27 cellular contexts compared by ENCODE assay signal in the genomic region with DNA sequence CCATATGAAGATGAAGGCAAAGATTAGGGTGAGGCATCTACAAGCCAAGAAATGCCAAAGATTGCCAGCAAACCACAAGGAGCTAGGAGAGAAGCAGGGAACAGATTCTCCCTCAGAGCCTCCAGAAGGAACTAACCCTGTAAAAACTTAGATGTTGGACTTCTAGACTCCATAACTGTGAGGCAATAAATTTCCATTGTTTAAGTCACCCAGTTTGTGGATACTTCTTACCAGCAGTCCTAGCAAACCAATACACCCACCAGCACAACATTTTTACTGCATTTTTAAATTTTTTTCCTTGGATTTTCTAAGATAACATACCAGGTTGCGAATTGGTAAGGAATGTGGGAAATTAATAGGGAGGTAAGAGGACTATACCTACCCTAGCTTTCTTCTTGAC.
"Had no signal": no experiment of that assay in that cellular context is flagged by ENCODE, and none has a peak within 500 bp of the region (broad histone marks: within the 10 kb centered on the region; RNA-seq: fewer than 3 reads in every experiment).

No MANE protein-coding gene starts in this region.

- DNase-seq: stimulated activated CD4-positive, alpha-beta T cell treated with anti-CD3 and anti-CD28 coated beads, Interleukin-2, amount 100 ng/mL, for 48 hours; stimulated activated CD4-positive, alpha-beta T cell treated with anti-CD3 and anti-CD28 coated beads, Interleukin-4, amount 100 ng/mL, for 1 hour; stimulated activated CD4-positive, alpha-beta T cell treated with anti-CD3 and anti-CD28 coated beads, Interleukin-4, amount 100 ng/mL, for 24 hours; stimulated activated CD4-positive, alpha-beta T cell treated with anti-CD3 and anti-CD28 coated beads, Interleukin-4, amount 100 ng/mL, for 4 hours; stimulated activated CD8-positive, alpha-beta memory T cell treated with anti-CD3 and anti-CD28 coated beads, Interleukin-4, amount 100 ng/mL, for 48 hours; stimulated activated naive B cell treated with anti-CD40 and anti-IgM and Interleukin-4, amounts not matched to agents 10 μg/mL and 1 μg/mL and 100 μg/mL, for 72 hours; stimulated activated naive CD4-positive, alpha-beta T cell; stimulated activated naive CD4-positive, alpha-beta T cell treated with Interleukin-2 at 50 U/mL for 16 hours; stimulated activated naive CD8-positive, alpha-beta T cell treated with anti-CD3 and anti-CD28 coated beads, Interleukin-15, amount 100 ng/mL, for 72 hours; stimulated activated naive CD8-positive, alpha-beta T cell treated with anti-CD3 and anti-CD28 coated beads, Interleukin-15, Interleukin-2, amounts not matched to agents 100 U/mL and 50 U/mL, for 24 hours; stomach; substantia nigra; testis; thyroid gland; tibial artery; transverse colon; upper lobe of left lung; upper lobe of right lung; uterus had no signal

- H3K27ac Mint-ChIP-seq: stimulated activated effector memory CD8-positive, alpha-beta T cell treated with anti-CD3 and anti-CD28 coated beads, Interleukin-12 subunit alpha, Interleukin-12 subunit beta, amount 100 ng/mL, for 72 hours; stimulated activated memory B cell treated with anti-CD40 and anti-IgM and Interleukin-4, amounts not matched to agents 10 μg/mL and 1 μg/mL and 100 μg/mL, for 72 hours; stimulated activated naive B cell treated with anti-CD40 and anti-IgM and Interleukin-4, amounts not matched to agents 10 μg/mL and 1 μg/mL and 100 μg/mL, for 72 hours; stimulated activated naive CD8-positive, alpha-beta T cell treated with anti-CD3 and anti-CD28 coated beads, Interleukin-15, amount 100 ng/mL, for 72 hours; stimulated activated naive CD8-positive, alpha-beta T cell treated with anti-CD3 and anti-CD28 coated beads, Interleukin-15, Interleukin-2, amounts not matched to agents 100 ng/mL and 50 ng/mL, for 24 hours; type B pancreatic cell had no signal

- H3K9me3 Mint-ChIP-seq: stimulated activated effector memory CD8-positive, alpha-beta T cell treated with anti-CD3 and anti-CD28 coated beads, Interleukin-12 subunit alpha, Interleukin-12 subunit beta, amount 100 ng/mL, for 72 hours; stimulated activated naive CD8-positive, alpha-beta T cell treated with anti-CD3 and anti-CD28 coated beads, Interleukin-15, amount 100 ng/mL, for 72 hours; stimulated activated naive CD8-positive, alpha-beta T cell treated with anti-CD3 and anti-CD28 coated beads, Interleukin-15, Interleukin-2, amounts not matched to agents 100 ng/mL and 50 ng/mL, for 24 hours had no signal

- H3K4me1 ChIP-seq: stomach, suprapubic skin, testis, thyroid gland, tibial artery, transverse colon, upper lobe of left lung, upper lobe of right lung, uterus, vagina had no signal

- H3K27ac ChIP-seq: stomach, suprapubic skin, testis, thoracic aorta, thyroid gland, tibial artery, tibial nerve, transverse colon, upper lobe of left lung, upper lobe of right lung, uterus, vagina had no signal

- H3K27me3 Mint-ChIP-seq: stimulated activated memory B cell treated with anti-CD40 and anti-IgM and Interleukin-4, amounts not matched to agents 10 μg/mL and 1 μg/mL and 100 μg/mL, for 72 hours; stimulated activated naive CD8-positive, alpha-beta T cell treated with anti-CD3 and anti-CD28 coated beads, Interleukin-15, amount 100 ng/mL, for 72 hours; stimulated activated naive CD8-positive, alpha-beta T cell treated with anti-CD3 and anti-CD28 coated beads, Interleukin-15, Interleukin-2, amounts not matched to agents 100 ng/mL and 50 ng/mL, for 24 hours had no signal

- H3K36me3 Mint-ChIP-seq: stimulated activated effector memory CD8-positive, alpha-beta T cell treated with anti-CD3 and anti-CD28 coated beads, Interleukin-12 subunit alpha, Interleukin-12 subunit beta, amount 100 ng/mL, for 72 hours; stimulated activated memory B cell treated with anti-CD40 and anti-IgM and Interleukin-4, amounts not matched to agents 10 μg/mL and 1 μg/mL and 100 μg/mL, for 72 hours; stimulated activated naive B cell treated with anti-CD40 and anti-IgM and Interleukin-4, amounts not matched to agents 10 μg/mL and 1 μg/mL and 100 μg/mL, for 72 hours had no signal

- H3K36me3 ChIP-seq: stomach, suprapubic skin, thoracic aorta, thyroid gland, tibial artery, tibial nerve, transverse colon, upper lobe of left lung, upper lobe of right lung, uterus, vagina had no signal

- H3K4me1 Mint-ChIP-seq: stimulated activated effector memory CD8-positive, alpha-beta T cell treated with anti-CD3 and anti-CD28 coated beads, Interleukin-12 subunit alpha, Interleukin-12 subunit beta, amount 100 ng/mL, for 72 hours; stimulated activated memory B cell treated with anti-CD40 and anti-IgM and Interleukin-4, amounts not matched to agents 10 μg/mL and 1 μg/mL and 100 μg/mL, for 72 hours; stimulated activated naive B cell treated with anti-CD40 and anti-IgM and Interleukin-4, amounts not matched to agents 10 μg/mL and 1 μg/mL and 100 μg/mL, for 72 hours; stimulated activated naive CD8-positive, alpha-beta T cell treated with anti-CD3 and anti-CD28 coated beads, Interleukin-15, amount 100 ng/mL, for 72 hours had no signal

- H3K4me3 ChIP-seq: stomach, suprapubic skin, testis, thoracic aorta, thyroid gland, tibial artery, tibial nerve, transverse colon, upper lobe of left lung, upper lobe of right lung, uterus, vagina had no signal

- H3K27me3 ChIP-seq: suprapubic skin, testis, thyroid gland, tibial artery, tibial nerve, transverse colon, upper lobe of left lung, upper lobe of right lung, uterus, vagina had no signal

- H3K9me3 ChIP-seq: suprapubic skin, testis, thoracic aorta, thyroid gland, transverse colon, upper lobe of left lung, upper lobe of right lung, uterus, vagina had no signal

- ATAC-seq: stimulated activated effector memory CD8-positive, alpha-beta T cell treated with anti-CD3 and anti-CD28 coated beads, Interleukin-12 subunit alpha, Interleukin-12 subunit beta, amount 100 ng/mL, for 72 hours; stimulated activated memory B cell treated with anti-CD40 and anti-IgM and Interleukin-4, amounts not matched to agents 10 μg/mL and 1 μg/mL and 100 μg/mL, for 72 hours; stimulated activated naive B cell treated with anti-CD40 and anti-IgM and Interleukin-4, amounts not matched to agents 10 μg/mL and 1 μg/mL and 100 μg/mL, for 72 hours; stimulated activated naive CD8-positive, alpha-beta T cell treated with anti-CD3 and anti-CD28 coated beads, Interleukin-15, amount 100 ng/mL, for 72 hours; stimulated activated naive CD8-positive, alpha-beta T cell treated with anti-CD3 and anti-CD28 coated beads, Interleukin-15, Interleukin-2, amounts not matched to agents 100 U/mL and 50 U/mL, for 24 hours; upper lobe of right lung had no signal

- H3K4me3 Mint-ChIP-seq: stimulated activated effector memory CD8-positive, alpha-beta T cell treated with anti-CD3 and anti-CD28 coated beads, Interleukin-12 subunit alpha, Interleukin-12 subunit beta, amount 100 ng/mL, for 72 hours; stimulated activated memory B cell treated with anti-CD40 and anti-IgM and Interleukin-4, amounts not matched to agents 10 μg/mL and 1 μg/mL and 100 μg/mL, for 72 hours; stimulated activated naive B cell treated with anti-CD40 and anti-IgM and Interleukin-4, amounts not matched to agents 10 μg/mL and 1 μg/mL and 100 μg/mL, for 72 hours; stimulated activated naive CD8-positive, alpha-beta T cell treated with anti-CD3 and anti-CD28 coated beads, Interleukin-15, amount 100 ng/mL, for 72 hours; stimulated activated naive CD8-positive, alpha-beta T cell treated with anti-CD3 and anti-CD28 coated beads, Interleukin-15, Interleukin-2, amounts not matched to agents 100 ng/mL and 50 ng/mL, for 24 hours; type B pancreatic cell had no signal
